ENCODE assay signal across 3 cellular contexts in the genomic region with DNA sequence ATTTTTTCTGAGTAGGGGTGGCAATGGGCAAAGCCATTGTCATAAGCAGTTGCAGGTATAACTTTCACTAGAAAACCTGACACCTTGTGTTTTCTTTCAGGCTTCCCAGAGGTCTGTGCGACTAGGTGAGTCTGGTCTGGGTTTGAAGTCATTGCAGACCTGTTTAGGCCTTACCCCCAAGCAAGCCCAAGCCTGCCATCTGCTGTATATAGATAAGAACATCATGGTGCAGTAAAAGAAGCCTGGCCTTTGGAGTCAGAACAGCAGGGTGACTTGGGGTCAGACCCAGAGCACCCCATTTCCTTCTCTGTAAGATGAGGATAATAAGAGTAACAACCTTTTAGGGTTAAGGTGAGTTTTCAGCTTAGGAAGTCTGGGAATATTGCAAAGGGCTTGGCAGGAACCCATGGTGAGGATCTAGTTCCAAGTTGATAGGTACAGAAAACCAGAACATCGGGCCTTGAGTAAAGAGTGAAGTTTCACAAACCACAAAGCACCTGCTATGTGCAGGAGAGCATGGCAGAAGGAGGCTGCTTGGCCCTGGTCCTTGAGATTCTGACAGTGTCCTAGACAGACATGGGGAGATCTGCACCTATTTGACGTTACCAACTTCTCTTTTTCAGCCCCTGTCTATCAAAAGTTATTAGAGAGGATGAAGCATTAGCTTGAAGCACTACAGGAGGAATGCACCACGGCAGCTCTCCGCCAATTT.
TF ChIP-seq lines count a peak whose summit lies in the region.

No MANE protein-coding gene starts in this region.

TF ChIP-seq in A549, 52 proteins besides CTCF, POLR2A, EP300 and RAD21:
- TF ChIP-seq SMC3 (IDR thresholded peaks at IDR 0.05) (peak; percentile 73), FOSB (CRISPR knock-in tag; IDR thresholded peaks at IDR 0.05) (no peak)
- TF ChIP-seq, protein P1, sequence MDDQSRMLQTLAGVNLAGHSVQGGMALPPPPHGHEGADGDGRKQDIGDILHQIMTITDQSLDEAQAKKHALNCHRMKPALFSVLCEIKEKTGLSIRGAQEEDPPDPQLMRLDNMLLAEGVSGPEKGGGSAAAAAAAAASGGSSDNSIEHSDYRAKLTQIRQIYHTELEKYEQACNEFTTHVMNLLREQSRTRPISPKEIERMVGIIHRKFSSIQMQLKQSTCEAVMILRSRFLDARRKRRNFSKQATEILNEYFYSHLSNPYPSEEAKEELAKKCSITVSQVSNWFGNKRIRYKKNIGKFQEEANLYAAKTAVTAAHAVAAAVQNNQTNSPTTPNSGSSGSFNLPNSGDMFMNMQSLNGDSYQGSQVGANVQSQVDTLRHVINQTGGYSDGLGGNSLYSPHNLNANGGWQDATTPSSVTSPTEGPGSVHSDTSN (IDR thresholded peaks at IDR 0.05) = 0 out of 2 replicates have a peak, but pooled peaks have one; percentile 12
- TF ChIP-seq, protein P2, sequence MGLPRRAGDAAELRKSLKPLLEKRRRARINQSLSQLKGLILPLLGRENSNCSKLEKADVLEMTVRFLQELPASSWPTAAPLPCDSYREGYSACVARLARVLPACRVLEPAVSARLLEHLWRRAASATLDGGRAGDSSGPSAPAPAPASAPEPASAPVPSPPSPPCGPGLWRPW (IDR thresholded peaks at IDR 0.05) = no peak

TF ChIP-seq in HEK293T, 16 proteins besides CTCF, POLR2A, EP300 and RAD21:
- TF ChIP-seq L3MBTL2 (conservative IDR thresholded peaks at IDR 0.05) (no peak), SUZ12 (IDR thresholded peaks at IDR 0.05) (no peak), TARDBP (IDR thresholded peaks at IDR 0.05) (no peak), FOXA1 (IDR thresholded peaks at IDR 0.05) (no peak), CTBP1 (IDR thresholded peaks at IDR 0.05; ENCODE audit: borderline replicate concordance) (no peak), FOXM1 (IDR thresholded peaks at IDR 0.05; ENCODE audit: borderline replicate concordance) (no peak), ARNT (IDR thresholded peaks at IDR 0.05) (no peak), SP1 (IDR thresholded peaks at IDR 0.05) (no peak), LEF1 (IDR thresholded peaks at IDR 0.05; ENCODE audit: borderline replicate concordance) (no peak)
- TF ChIP-seq, protein P3, sequence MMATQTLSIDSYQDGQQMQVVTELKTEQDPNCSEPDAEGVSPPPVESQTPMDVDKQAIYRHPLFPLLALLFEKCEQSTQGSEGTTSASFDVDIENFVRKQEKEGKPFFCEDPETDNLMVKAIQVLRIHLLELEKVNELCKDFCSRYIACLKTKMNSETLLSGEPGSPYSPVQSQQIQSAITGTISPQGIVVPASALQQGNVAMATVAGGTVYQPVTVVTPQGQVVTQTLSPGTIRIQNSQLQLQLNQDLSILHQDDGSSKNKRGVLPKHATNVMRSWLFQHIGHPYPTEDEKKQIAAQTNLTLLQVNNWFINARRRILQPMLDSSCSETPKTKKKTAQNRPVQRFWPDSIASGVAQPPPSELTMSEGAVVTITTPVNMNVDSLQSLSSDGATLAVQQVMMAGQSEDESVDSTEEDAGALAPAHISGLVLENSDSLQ (IDR thresholded peaks at IDR 0.05) = no peak

TF ChIP-seq in GM12878, 131 proteins besides CTCF, POLR2A, EP300 and RAD21:
- TF ChIP-seq, protein P4, sequence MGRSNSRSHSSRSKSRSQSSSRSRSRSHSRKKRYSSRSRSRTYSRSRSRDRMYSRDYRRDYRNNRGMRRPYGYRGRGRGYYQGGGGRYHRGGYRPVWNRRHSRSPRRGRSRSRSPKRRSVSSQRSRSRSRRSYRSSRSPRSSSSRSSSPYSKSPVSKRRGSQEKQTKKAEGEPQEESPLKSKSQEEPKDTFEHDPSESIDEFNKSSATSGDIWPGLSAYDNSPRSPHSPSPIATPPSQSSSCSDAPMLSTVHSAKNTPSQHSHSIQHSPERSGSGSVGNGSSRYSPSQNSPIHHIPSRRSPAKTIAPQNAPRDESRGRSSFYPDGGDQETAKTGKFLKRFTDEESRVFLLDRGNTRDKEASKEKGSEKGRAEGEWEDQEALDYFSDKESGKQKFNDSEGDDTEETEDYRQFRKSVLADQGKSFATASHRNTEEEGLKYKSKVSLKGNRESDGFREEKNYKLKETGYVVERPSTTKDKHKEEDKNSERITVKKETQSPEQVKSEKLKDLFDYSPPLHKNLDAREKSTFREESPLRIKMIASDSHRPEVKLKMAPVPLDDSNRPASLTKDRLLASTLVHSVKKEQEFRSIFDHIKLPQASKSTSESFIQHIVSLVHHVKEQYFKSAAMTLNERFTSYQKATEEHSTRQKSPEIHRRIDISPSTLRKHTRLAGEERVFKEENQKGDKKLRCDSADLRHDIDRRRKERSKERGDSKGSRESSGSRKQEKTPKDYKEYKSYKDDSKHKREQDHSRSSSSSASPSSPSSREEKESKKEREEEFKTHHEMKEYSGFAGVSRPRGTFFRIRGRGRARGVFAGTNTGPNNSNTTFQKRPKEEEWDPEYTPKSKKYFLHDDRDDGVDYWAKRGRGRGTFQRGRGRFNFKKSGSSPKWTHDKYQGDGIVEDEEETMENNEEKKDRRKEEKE (IDR thresholded peaks at IDR 0.05) = no peak
- TF ChIP-seq, protein P1 (IDR thresholded peaks at IDR 0.05; ENCODE audit: insufficient replicate concordance, low read depth, low read length) = no peak
- TF ChIP-seq NR2F1 (conservative IDR thresholded peaks at IDR 0.05) (0 out of 2 replicates have a peak, but pooled peaks have one; percentile 14), RB1 (IDR thresholded peaks at IDR 0.05; ENCODE audit: borderline replicate concordance) (no peak), IKZF1 (conservative IDR thresholded peaks at IDR 0.05) (no peak), ZZZ3 (IDR thresholded peaks at IDR 0.05; ENCODE audit: control insufficient read depth, insufficient read length, low read depth) (no peak), NR2C1 (IDR thresholded peaks at IDR 0.05) (no peak), MEF2B (IDR thresholded peaks at IDR 0.05; ENCODE audit: partially characterized antibody, poor library complexity, severe bottlenecking) (no peak), GABPA (IDR thresholded peaks at IDR 0.05; ENCODE audit: low read depth) (no peak), IRF4 (IDR thresholded peaks at IDR 0.05; ENCODE audit: low read depth, low read length) (no peak), SMC3 (IDR thresholded peaks at IDR 0.05; ENCODE audit: borderline replicate concordance, low read length) (peak; percentile 77; the same call in 1 of the 2 replicates)
